Comparison of ENCODE assay signal across 1 cellular context in the genomic region with DNA sequence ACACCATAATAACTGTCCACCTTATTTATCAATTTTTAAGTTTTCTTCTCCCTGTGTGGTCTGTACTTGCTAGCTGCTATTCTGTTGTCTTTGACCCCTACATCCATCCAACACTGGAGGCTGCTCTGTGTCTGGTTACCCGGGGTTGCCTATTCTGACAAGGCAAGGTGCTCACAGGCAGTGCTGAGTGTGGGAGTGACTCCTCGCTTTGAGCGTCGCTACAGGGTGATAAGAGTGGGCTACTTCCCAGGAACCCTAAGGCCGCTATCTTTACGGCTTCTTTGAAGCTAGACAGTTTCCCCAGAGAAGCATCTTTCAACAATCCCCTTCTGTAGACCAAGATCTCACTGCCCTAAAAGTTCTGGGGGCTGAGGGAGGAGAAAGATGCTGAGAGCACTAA.
TF ChIP-seq lines count a peak whose summit lies in the region.

No MANE protein-coding gene starts in this region.

TF ChIP-seq in K562, 482 proteins besides CTCF, POLR2A, EP300 and RAD21:
- peak; percentile 16; the same call in 1 of the 2 replicates for TF ChIP-seq POLR2AphosphoS5 (IDR thresholded peaks at IDR 0.05; ENCODE audit: control insufficient read depth, insufficient read depth, low read depth, low read length)
- TF ChIP-seq, protein P1, sequence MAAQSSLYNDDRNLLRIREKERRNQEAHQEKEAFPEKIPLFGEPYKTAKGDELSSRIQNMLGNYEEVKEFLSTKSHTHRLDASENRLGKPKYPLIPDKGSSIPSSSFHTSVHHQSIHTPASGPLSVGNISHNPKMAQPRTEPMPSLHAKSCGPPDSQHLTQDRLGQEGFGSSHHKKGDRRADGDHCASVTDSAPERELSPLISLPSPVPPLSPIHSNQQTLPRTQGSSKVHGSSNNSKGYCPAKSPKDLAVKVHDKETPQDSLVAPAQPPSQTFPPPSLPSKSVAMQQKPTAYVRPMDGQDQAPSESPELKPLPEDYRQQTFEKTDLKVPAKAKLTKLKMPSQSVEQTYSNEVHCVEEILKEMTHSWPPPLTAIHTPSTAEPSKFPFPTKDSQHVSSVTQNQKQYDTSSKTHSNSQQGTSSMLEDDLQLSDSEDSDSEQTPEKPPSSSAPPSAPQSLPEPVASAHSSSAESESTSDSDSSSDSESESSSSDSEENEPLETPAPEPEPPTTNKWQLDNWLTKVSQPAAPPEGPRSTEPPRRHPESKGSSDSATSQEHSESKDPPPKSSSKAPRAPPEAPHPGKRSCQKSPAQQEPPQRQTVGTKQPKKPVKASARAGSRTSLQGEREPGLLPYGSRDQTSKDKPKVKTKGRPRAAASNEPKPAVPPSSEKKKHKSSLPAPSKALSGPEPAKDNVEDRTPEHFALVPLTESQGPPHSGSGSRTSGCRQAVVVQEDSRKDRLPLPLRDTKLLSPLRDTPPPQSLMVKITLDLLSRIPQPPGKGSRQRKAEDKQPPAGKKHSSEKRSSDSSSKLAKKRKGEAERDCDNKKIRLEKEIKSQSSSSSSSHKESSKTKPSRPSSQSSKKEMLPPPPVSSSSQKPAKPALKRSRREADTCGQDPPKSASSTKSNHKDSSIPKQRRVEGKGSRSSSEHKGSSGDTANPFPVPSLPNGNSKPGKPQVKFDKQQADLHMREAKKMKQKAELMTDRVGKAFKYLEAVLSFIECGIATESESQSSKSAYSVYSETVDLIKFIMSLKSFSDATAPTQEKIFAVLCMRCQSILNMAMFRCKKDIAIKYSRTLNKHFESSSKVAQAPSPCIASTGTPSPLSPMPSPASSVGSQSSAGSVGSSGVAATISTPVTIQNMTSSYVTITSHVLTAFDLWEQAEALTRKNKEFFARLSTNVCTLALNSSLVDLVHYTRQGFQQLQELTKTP (IDR thresholded peaks at IDR 0.05; ENCODE audit: low read depth in 1 of 2, partially characterized antibody in 2 of 2): no peak
